In genomic region chr5:80963966-80964481, GRCh38 we compare ENCODE assay signal across 14 cellular contexts. TPM values are rescaled to one million over a fixed set of nuclear protein-coding genes. Genes with fewer than 3 reads are reported as not detected.
A peak's percentile ranks its signal among the peaks of the same experiment; 100 is the strongest.
DNase-seq lines count a peak whose midpoint lies in the region; ATAC-seq and TF ChIP-seq lines count a peak whose summit lies in the region.
"Had no signal": no experiment of that assay in that cellular context is flagged by ENCODE, and none has a peak within 500 bp of the region (broad histone marks: within the 10 kb centered on the region; RNA-seq: fewer than 3 reads in every experiment).

No MANE protein-coding gene starts in this region.

- intact Hi-C loops in activated naive CD4-positive, alpha-beta T cell treated with anti-CD3 and anti-CD28 coated beads for 36 hours (cut with micrococcal nuclease): loop anchor here (5.0 kb wide), 1 partner anchor 252 kb away; no protein-coding TSS in a partner anchor
- intact Hi-C loops in PC-3 (cut with micrococcal nuclease): no loop called here
- intact Hi-C loops in colonic mucosa (cut with DNase I): no loop called here
- intact Hi-C loops in head of caudate nucleus (cut with DNase I): loop anchor here (5.0 to 10.0 kb wide), 2 partner anchors 111 to 198 kb away; no protein-coding TSS in a partner anchor

- H3K9me3 Mint-ChIP-seq in activated naive CD4-positive, alpha-beta T cell treated with anti-CD3 and anti-CD28 coated beads for 36 hours: no peaks in the 10 kb centered on the region
- no peaks in the 10 kb centered on the region for H3K9me3 Mint-ChIP-seq in activated naive CD4-positive, alpha-beta T cell treated with anti-CD3 and anti-CD28 coated beads, Interleukin-2, amount 10 ng/mL, durations not matched to agents 7 days and 5 days
- no peaks in the 10 kb centered on the region for H3K9me3 Mint-ChIP-seq in effector memory CD8-positive, alpha-beta T cell
- H3K9me3 Mint-ChIP-seq in stimulated activated naive CD8-positive, alpha-beta T cell treated with anti-CD3 and anti-CD28 coated beads, Interleukin-15, amount 100 ng/mL, for 72 hours: no peaks in the 10 kb centered on the region

- TF ChIP-seq CTCF in PC-3 (conservative IDR thresholded peaks at IDR 0.05; ENCODE audit: low read depth, low read length) (no peak), colonic mucosa (IDR thresholded peaks at IDR 0.05) (no peak)

- H3K79me2 ChIP-seq in PC-3 (ENCODE audit: low read length): no peaks in the 10 kb centered on the region

- H3K9ac ChIP-seq in PC-3 (ENCODE audit: low read length): no peak overlapping the region
- no peak overlapping the region for H3K9ac ChIP-seq in colonic mucosa (ENCODE audit: low read depth in 2 of 2, low read length in 2 of 2)

- peaks cover 37% of the 10 kb centered on the region for H3K4me1 ChIP-seq in PC-3 (ENCODE audit: insufficient read depth, low read length)
- no peaks in the 10 kb centered on the region for H3K4me1 ChIP-seq in colonic mucosa

- H3K27me3 Mint-ChIP-seq in activated naive CD4-positive, alpha-beta T cell treated with anti-CD3 and anti-CD28 coated beads for 36 hours (ENCODE audit: low read depth): no peaks in the 10 kb centered on the region
- H3K27me3 Mint-ChIP-seq in activated naive CD4-positive, alpha-beta T cell treated with anti-CD3 and anti-CD28 coated beads, Interleukin-2, amount 10 ng/mL, durations not matched to agents 7 days and 5 days: peaks cover 8% of the 10 kb centered on the region
- peaks cover 18 to 20% of the 10 kb centered on the region in 2 donors for H3K27me3 Mint-ChIP-seq in effector memory CD8-positive, alpha-beta T cell
- no peaks in the 10 kb centered on the region for H3K27me3 Mint-ChIP-seq in stimulated activated naive CD8-positive, alpha-beta T cell treated with anti-CD3 and anti-CD28 coated beads, Interleukin-15, amount 100 ng/mL, for 72 hours

- DNase-seq in activated naive CD4-positive, alpha-beta T cell treated with anti-CD3 and anti-CD28 coated beads for 36 hours: no peak
- no peak for DNase-seq in activated naive CD4-positive, alpha-beta T cell treated with anti-CD3 and anti-CD28 coated beads, Interleukin-2, amount 10 ng/mL, durations not matched to agents 7 days and 5 days
- DNase-seq in PC-3: peak; percentile 23
- DNase-seq in effector memory CD8-positive, alpha-beta T cell: no peak
- no peak for DNase-seq in stimulated activated naive CD8-positive, alpha-beta T cell treated with anti-CD3 and anti-CD28 coated beads, Interleukin-15, amount 100 ng/mL, for 72 hours
- DNase-seq in colonic mucosa: no peak
- DNase-seq in head of caudate nucleus: no peak
- DNase-seq in NCI-H446 (lab: John Stamatoyannopoulos, UW): no peak
- DNase-seq: AML-193, NCI-H1694 treated with DMSO at 0.1 percent for 48 hours, ovary, stomach, SW 1271 had no signal

- peak overlapping the region; percentile 28 for H3K4me3 Mint-ChIP-seq in activated naive CD4-positive, alpha-beta T cell treated with anti-CD3 and anti-CD28 coated beads for 36 hours
- no peak overlapping the region for H3K4me3 Mint-ChIP-seq in activated naive CD4-positive, alpha-beta T cell treated with anti-CD3 and anti-CD28 coated beads, Interleukin-2, amount 10 ng/mL, durations not matched to agents 7 days and 5 days
- H3K4me3 Mint-ChIP-seq in effector memory CD8-positive, alpha-beta T cell: peak overlapping the region; percentile 30 to 32
- peak overlapping the region; percentile 68 to 78 for H3K4me3 Mint-ChIP-seq in stimulated activated naive CD8-positive, alpha-beta T cell treated with anti-CD3 and anti-CD28 coated beads, Interleukin-15, amount 100 ng/mL, for 72 hours

- CTCF ChIA-PET in activated naive CD4-positive, alpha-beta T cell treated with anti-CD3 and anti-CD28 coated beads for 36 hours (lab: Charles Lee): interaction anchor here (0.6 to 2.3 kb wide), 3 partner anchors 43 to 144 kb away, joined by 3 to 10 read pairs (median 7); no protein-coding TSS in a partner anchor
- CTCF ChIA-PET in activated naive CD4-positive, alpha-beta T cell treated with anti-CD3 and anti-CD28 coated beads, Interleukin-2, amount 10 ng/mL, durations not matched to agents 7 days and 5 days (lab: Charles Lee): interaction anchor here (0.6 to 1.1 kb wide), 4 partner anchors 48 to 147 kb away, joined by 3 to 5 read pairs (median 4); no protein-coding TSS in a partner anchor
- CTCF ChIA-PET in PC-3 (lab: Charles Lee): no interaction called here

- no peaks in the 10 kb centered on the region for H3K9me3 ChIP-seq in PC-3 (ENCODE audit: low read length)
- H3K9me3 ChIP-seq in colonic mucosa: no peaks in the 10 kb centered on the region
- H3K9me3 ChIP-seq: ovary, stomach had no signal

- peak overlapping the region; percentile 27; the same call in 1 of the 2 replicates for H3K4me2 ChIP-seq in PC-3 (ENCODE audit: low read length)

- POLR2A ChIA-PET in PC-3 (lab: Charles Lee; ENCODE audit: unreplicated experiment): no interaction called here

- H3F3A ChIP-seq in PC-3 (ENCODE audit: low read length, unreplicated experiment): peaks cover 10% of the 10 kb centered on the region

- no peaks in the 10 kb centered on the region for H3K9me2 ChIP-seq in PC-3 (replicated peaks; ENCODE audit: low read length)

- no peaks in the 10 kb centered on the region for H3K36me3 Mint-ChIP-seq in activated naive CD4-positive, alpha-beta T cell treated with anti-CD3 and anti-CD28 coated beads for 36 hours (ENCODE audit: low read depth)
- H3K36me3 Mint-ChIP-seq in activated naive CD4-positive, alpha-beta T cell treated with anti-CD3 and anti-CD28 coated beads, Interleukin-2, amount 10 ng/mL, durations not matched to agents 7 days and 5 days: peaks cover 1% of the 10 kb centered on the region
- peaks cover 3% of the 10 kb centered on the region for H3K36me3 Mint-ChIP-seq in effector memory CD8-positive, alpha-beta T cell (ENCODE audit: insufficient read depth)

- no peak overlapping the region for H3K4me3 ChIP-seq in PC-3 (ENCODE audit: low read length)
- H3K4me3 ChIP-seq in colonic mucosa: no peak overlapping the region
- H3K4me3 ChIP-seq: ovary, stomach had no signal

- no peak overlapping the region for H3K27ac Mint-ChIP-seq in activated naive CD4-positive, alpha-beta T cell treated with anti-CD3 and anti-CD28 coated beads for 36 hours
- H3K27ac Mint-ChIP-seq in activated naive CD4-positive, alpha-beta T cell treated with anti-CD3 and anti-CD28 coated beads, Interleukin-2, amount 10 ng/mL, durations not matched to agents 7 days and 5 days: no peak overlapping the region
- peak overlapping the region in 1 of 2 donors; percentile 9 for H3K27ac Mint-ChIP-seq in effector memory CD8-positive, alpha-beta T cell
- peak overlapping the region; percentile 19 to 21 for H3K27ac Mint-ChIP-seq in stimulated activated naive CD8-positive, alpha-beta T cell treated with anti-CD3 and anti-CD28 coated beads, Interleukin-15, amount 100 ng/mL, for 72 hours

- 0 out of 2 replicates have a peak overlapping the region, but pooled peaks have one; percentile 2 for H2AFZ ChIP-seq in PC-3 (ENCODE audit: low read length)

- ATAC-seq in PC-3: no peak
- no peak for ATAC-seq in effector memory CD8-positive, alpha-beta T cell (replicated peaks)
- no peak for ATAC-seq in stimulated activated naive CD8-positive, alpha-beta T cell treated with anti-CD3 and anti-CD28 coated beads, Interleukin-15, amount 100 ng/mL, for 72 hours
- ATAC-seq: esophagus mucosa had no signal

- BruUV-seq in PC-3 (replicated peaks; lab: Mats Ljungman, UMichigan): no TSS peak

- H3K4me1 Mint-ChIP-seq in activated naive CD4-positive, alpha-beta T cell treated with anti-CD3 and anti-CD28 coated beads for 36 hours (ENCODE audit: low read depth): peaks cover 63% of the 10 kb centered on the region
- H3K4me1 Mint-ChIP-seq in activated naive CD4-positive, alpha-beta T cell treated with anti-CD3 and anti-CD28 coated beads, Interleukin-2, amount 10 ng/mL, durations not matched to agents 7 days and 5 days: peaks cover 46% of the 10 kb centered on the region
- peaks cover 30 to 34% of the 10 kb centered on the region in 2 donors for H3K4me1 Mint-ChIP-seq in effector memory CD8-positive, alpha-beta T cell (ENCODE audit: low read depth in 2 of 2)
- H3K4me1 Mint-ChIP-seq in stimulated activated naive CD8-positive, alpha-beta T cell treated with anti-CD3 and anti-CD28 coated beads, Interleukin-15, amount 100 ng/mL, for 72 hours: peaks cover 65% of the 10 kb centered on the region

- no peaks in the 10 kb centered on the region for H4K20me1 ChIP-seq in PC-3 (ENCODE audit: low read length)

- H3K36me3 ChIP-seq in PC-3 (ENCODE audit: low read depth, low read length) (no peaks in the 10 kb centered on the region), colonic mucosa (no peaks in the 10 kb centered on the region)
- H3K36me3 ChIP-seq: ovary, stomach had no signal

- no peak overlapping the region for H3K27ac ChIP-seq in PC-3 (ENCODE audit: low read length)
- H3K27ac ChIP-seq in colonic mucosa: no peak overlapping the region

- H3K27me3 ChIP-seq in PC-3 (ENCODE audit: low read length) (no peaks in the 10 kb centered on the region), colonic mucosa (peaks cover 14% of the 10 kb centered on the region)
- H3K27me3 ChIP-seq: ovary had no signal

RNA-seq across cellular contexts. Expression of gene RASGRF2, which starts 3.9 kb away (rescaled TPM):
- total RNA-seq in activated naive CD4-positive, alpha-beta T cell treated with anti-CD3 and anti-CD28 coated beads for 36 hours: 10 to 100 TPM in 1 of 2 experiments, 1 to 10 TPM in 1; 9.2 to 10.8 TPM
- 0.18 TPM in 1 of 2 replicates, not detected in the other for total RNA-seq in PC-3 (2014; rRNA removed)
- total RNA-seq in colonic mucosa: 1 to 10 TPM; 2.8 to 3.5 TPM

Comparison
In these comparisons a context has a peak if more than half of its experiments do, and no peak if none do; other contexts are left out.
1. H3K27ac Mint-ChIP-seq: peak in stimulated activated naive CD8-positive, alpha-beta T cell treated with anti-CD3 and anti-CD28 coated beads, Interleukin-15, amount 100 ng/mL, for 72 hours (2 of 2); none in activated naive CD4-positive, alpha-beta T cell treated with anti-CD3 and anti-CD28 coated beads for 36 hours (single experiment) and activated naive CD4-positive, alpha-beta T cell treated with anti-CD3 and anti-CD28 coated beads, Interleukin-2, amount 10 ng/mL, durations not matched to agents 7 days and 5 days (single experiment).
2. intact Hi-C loops: an anchor here in activated naive CD4-positive, alpha-beta T cell treated with anti-CD3 and anti-CD28 coated beads for 36 hours (5.0 kb wide) and head of caudate nucleus (5.0 to 10.0 kb wide); none called in PC-3 and colonic mucosa.